In genomic region chr4:23279377-23279988, GRCh38 we compare ENCODE assay signal across 21 cellular contexts.
DNase-seq lines count a peak whose midpoint lies in the region; ATAC-seq and TF ChIP-seq lines count a peak whose summit lies in the region.
"Had no signal": no experiment of that assay in that cellular context is flagged by ENCODE, and none has a peak within 500 bp of the region (broad histone marks: within the 10 kb centered on the region; RNA-seq: fewer than 3 reads in every experiment).

No MANE protein-coding gene starts in this region.

- intact Hi-C loops in MCF 10A (cut with micrococcal nuclease) = no loop called here
- intact Hi-C loops in mammary epithelial cell (cut with micrococcal nuclease) = no loop called here
- intact Hi-C loops in right lobe of liver (cut with DNase I) = no loop called here

- DNase-seq in MCF 10A (ENCODE audit: unreplicated experiment) = peak; percentile 77
- no peak for DNase-seq in mammary epithelial cell
- peak; percentile 3 for DNase-seq in astrocyte of the spinal cord (ENCODE audit: low read depth, low spot score)
- DNase-seq in fibroblast of the aortic adventitia (ENCODE audit: low read depth) = peak; percentile 0
- no peak for DNase-seq in ACHN
- no peak for DNase-seq in right lobe of liver
- DNase-seq: Calu3; CD4-positive, CD25-positive, alpha-beta regulatory T cell; GOT3; HFFc6; MV-4-11; NCI-H1436 treated with DMSO at 0.1 percent for 48 hours; NCI-H2081 treated with DMSO at 0.1 percent for 48 hours; NCI-H2227 treated with DMSO at 0.1 percent for 48 hours; NCI-H526 had no signal

- no peaks in the 10 kb centered on the region for H3K9me3 Mint-ChIP-seq in MCF 10A (ENCODE audit: unreplicated experiment)
- H3K9me3 Mint-ChIP-seq: CD4-positive, CD25-positive, alpha-beta regulatory T cell had no signal

- H3K27ac ChIP-seq in mammary epithelial cell (ENCODE audit: insufficient read depth, low read depth, low read length) (no peak overlapping the region), right lobe of liver (no peak overlapping the region)
- H3K27ac ChIP-seq: A549, KMS-11, SK-N-MC had no signal

- H3K27me3 ChIP-seq in mammary epithelial cell (ENCODE audit: insufficient read depth, low read length) = no peaks in the 10 kb centered on the region
- no peaks in the 10 kb centered on the region for H3K27me3 ChIP-seq in right lobe of liver

- H3K27ac Mint-ChIP-seq in MCF 10A (ENCODE audit: low read depth, unreplicated experiment) = no peak overlapping the region
- H3K27ac Mint-ChIP-seq: CD4-positive, CD25-positive, alpha-beta regulatory T cell; HFFc6 had no signal

- no peak for ATAC-seq in HG02610 (IDR thresholded peaks at IDR 0.05; ENCODE audit: unreplicated experiment)
- ATAC-seq in GM21526 (IDR thresholded peaks at IDR 0.05; ENCODE audit: low FRiP score, unreplicated experiment) = no peak
- ATAC-seq in right lobe of liver = no peak
- ATAC-seq: A549, Right ventricle myocardium inferior had no signal

- BruUV-seq in MCF 10A (replicated peaks; lab: Mats Ljungman, UMichigan) (no TSS peak), mammary epithelial cell (replicated peaks; lab: Mats Ljungman, UMichigan) (no TSS peak)

- no peak overlapping the region for H3K4me3 Mint-ChIP-seq in MCF 10A (ENCODE audit: unreplicated experiment)
- H3K4me3 Mint-ChIP-seq: CD4-positive, CD25-positive, alpha-beta regulatory T cell; HFFc6 had no signal

- H3K79me2 ChIP-seq in mammary epithelial cell (ENCODE audit: insufficient read depth, low read length) = no peaks in the 10 kb centered on the region

- no peaks in the 10 kb centered on the region for H3K27me3 Mint-ChIP-seq in MCF 10A (ENCODE audit: insufficient read depth, unreplicated experiment)
- H3K27me3 Mint-ChIP-seq: CD4-positive, CD25-positive, alpha-beta regulatory T cell had no signal

- TF ChIP-seq CTCF in MCF 10A (IDR thresholded peaks at IDR 0.05; ENCODE audit: unreplicated experiment) (no peak), mammary epithelial cell (conservative IDR thresholded peaks at IDR 0.05 in 1 of 2, IDR thresholded peaks at IDR 0.05 in 1 of 2; ENCODE audit: extremely low read depth in 1 of 2, insufficient read depth in 1 of 2, low read depth in 1 of 2, low read length in 2 of 2) (no peak), astrocyte of the spinal cord (IDR thresholded peaks at IDR 0.05; ENCODE audit: low read depth, low read length) (no peak), fibroblast of the aortic adventitia (IDR thresholded peaks at IDR 0.05; ENCODE audit: insufficient read depth, low read length) (no peak), right lobe of liver (IDR thresholded peaks at IDR 0.05) (no peak)

- H3K9ac ChIP-seq in mammary epithelial cell (ENCODE audit: insufficient read depth, low read length) = no peak overlapping the region
- H3K9ac ChIP-seq: KMS-11 had no signal

- no peaks in the 10 kb centered on the region for H4K20me1 ChIP-seq in mammary epithelial cell (ENCODE audit: insufficient read depth, low read length)

- no peak for TF ChIP-seq POLR2A in right lobe of liver (IDR thresholded peaks at IDR 0.05)

- dilution Hi-C loops in mammary epithelial cell (cut with HindIII; ENCODE audit: low sequenced_read_pairs) = no loop called here

- H3K4me1 Mint-ChIP-seq in MCF 10A (ENCODE audit: insufficient read depth, unreplicated experiment) = peaks cover 21% of the 10 kb centered on the region
- H3K4me1 Mint-ChIP-seq: CD4-positive, CD25-positive, alpha-beta regulatory T cell had no signal

- H3K36me3 ChIP-seq in mammary epithelial cell (ENCODE audit: insufficient read depth, low read length) (no peaks in the 10 kb centered on the region), right lobe of liver (no peaks in the 10 kb centered on the region)

- CTCF ChIA-PET in MCF 10A (lab: Yijun Ruan, JAX) (interaction anchor here (0.7 to 0.8 kb wide), 2 partner anchors 452 to 794 kb away, joined by 3 to 5 read pairs; no protein-coding TSS in a partner anchor), mammary epithelial cell (lab: Charles Lee; ENCODE audit: low non-redundant PET) (no interaction called here)

- no peak overlapping the region for H3K4me3 ChIP-seq in mammary epithelial cell (replicated peaks in 1 of 3; ENCODE audit: insufficient read depth in 1 of 3, low read depth in 2 of 3, low read length in 3 of 3)
- no peak overlapping the region for H3K4me3 ChIP-seq in astrocyte of the spinal cord (ENCODE audit: low read depth, low read length)
- no peak overlapping the region for H3K4me3 ChIP-seq in fibroblast of the aortic adventitia (ENCODE audit: low read depth, low read length)
- H3K4me3 ChIP-seq in right lobe of liver = no peak overlapping the region
- H3K4me3 ChIP-seq: A549, SK-N-MC had no signal

- peaks cover 6% of the 10 kb centered on the region for H3K36me3 Mint-ChIP-seq in MCF 10A (ENCODE audit: insufficient read depth, unreplicated experiment)
- H3K36me3 Mint-ChIP-seq: CD4-positive, CD25-positive, alpha-beta regulatory T cell had no signal

- WGBS in mammary epithelial cell (ENCODE audit: low coverage, missing lambda C conversion rate) = 91% methylated on average over 3 of the region's 3 CpGs
- WGBS in right lobe of liver (ENCODE audit: insufficient coverage, low coverage, low lambda C conversion rate, missing lambda C conversion rate) = 42% methylated on average over 3 of the region's 3 CpGs

- H2AFZ ChIP-seq in mammary epithelial cell (ENCODE audit: low read depth, low read length) = no peak overlapping the region

- H3K9me3 ChIP-seq in mammary epithelial cell (replicated peaks; ENCODE audit: insufficient read depth, low read length) = no peaks in the 10 kb centered on the region
- no peaks in the 10 kb centered on the region for H3K9me3 ChIP-seq in right lobe of liver
- H3K9me3 ChIP-seq: A549 had no signal

- H3K4me2 ChIP-seq in mammary epithelial cell (ENCODE audit: insufficient read depth, low read depth, low read length) = no peak overlapping the region
- H3K4me2 ChIP-seq: A549, KMS-11 had no signal

- no peaks in the 10 kb centered on the region for H3K4me1 ChIP-seq in mammary epithelial cell (ENCODE audit: insufficient read depth, low read length)
- no peaks in the 10 kb centered on the region for H3K4me1 ChIP-seq in right lobe of liver
- H3K4me1 ChIP-seq: A549 had no signal

- POLR2A ChIA-PET in MCF 10A (lab: Yijun Ruan, JAX) = interaction anchor here (0.9 to 1.4 kb wide), 2 partner anchors 12 to 15 kb away, joined by 3 to 4 read pairs; no protein-coding TSS in a partner anchor

- in situ Hi-C loops in mammary epithelial cell (cut with MboI; ENCODE audit: low sequenced_read_pairs in 2 of 2) = no loop called here
- in situ Hi-C loops in astrocyte of the spinal cord (cut with HindIII; ENCODE audit: low sequenced_read_pairs) = no loop called here
- in situ Hi-C loops in ACHN (cut with HindIII; ENCODE audit: low pct_ligation_motif_present, low pct_unique_long_range_greater_than_20kb, low sequenced_read_pairs) = no loop called here

Comparison
In these comparisons a context has a peak if more than half of its experiments do, and no peak if none do; other contexts are left out.
1. DNase-seq: peak in MCF 10A (single experiment), astrocyte of the spinal cord (single experiment) and fibroblast of the aortic adventitia (single experiment); none in mammary epithelial cell (single experiment), ACHN (single experiment) and right lobe of liver (0 of 3).